In the genomic region with DNA sequence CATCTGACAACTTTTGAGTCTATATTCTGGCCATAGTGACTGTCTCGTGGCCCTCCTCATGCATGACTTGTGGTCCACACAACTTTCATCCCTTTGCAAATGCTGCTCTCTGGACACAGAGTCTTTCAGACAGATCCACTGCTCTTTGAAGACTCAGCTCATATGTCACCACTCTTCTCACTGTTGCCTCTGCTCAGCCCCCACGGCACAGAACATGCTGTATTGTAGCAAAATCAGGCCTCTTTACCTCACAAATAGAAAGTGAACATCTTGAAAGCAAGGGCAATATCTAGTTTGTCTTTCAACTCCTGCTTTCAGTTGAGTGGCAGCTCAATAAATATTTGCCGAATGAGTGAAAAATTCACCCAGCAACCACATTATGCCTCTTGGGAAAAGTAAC, we compare ENCODE assay signal across 15 cellular contexts.
"Had no signal": no experiment of that assay in that cellular context is flagged by ENCODE, and none has a peak within 500 bp of the region (broad histone marks: within the 10 kb centered on the region; RNA-seq: fewer than 3 reads in every experiment).

No MANE protein-coding gene starts in this region.

- H3K27ac ChIP-seq: coronary artery, heart left ventricle, right atrium auricular region, stomach had no signal

- DNase-seq: effector CD8-positive, alpha-beta T cell; foreskin melanocyte; heart left ventricle; hippocampal formation; kidney glomerular epithelial cell; naive thymus-derived CD4-positive, alpha-beta T cell; nephron progenitor cell; small intestine; stimulated activated CD4-positive, alpha-beta T cell treated with anti-CD3 and anti-CD28 coated beads, Interleukin-12 subunit alpha, Interleukin-12 subunit beta, amount 100 ng/mL, for 4 hours; stimulated activated naive CD4-positive, alpha-beta T cell; stomach; substantia nigra; trophoblast cell had no signal

- H3K4me3 Mint-ChIP-seq: naive thymus-derived CD4-positive, alpha-beta T cell; nephron progenitor cell had no signal

- H3K9me3 Mint-ChIP-seq: nephron progenitor cell had no signal

- H3K4me1 Mint-ChIP-seq: naive thymus-derived CD4-positive, alpha-beta T cell had no signal

- H3K4me3 ChIP-seq: coronary artery, heart left ventricle, right atrium auricular region, stomach had no signal

- H3K36me3 ChIP-seq: heart left ventricle, right atrium auricular region, stomach had no signal

- H3K27ac Mint-ChIP-seq: naive thymus-derived CD4-positive, alpha-beta T cell; nephron progenitor cell had no signal

- H3K27me3 Mint-ChIP-seq: naive thymus-derived CD4-positive, alpha-beta T cell had no signal

- H3K9me3 ChIP-seq: heart left ventricle, right atrium auricular region, stomach had no signal

- H3K36me3 Mint-ChIP-seq: naive thymus-derived CD4-positive, alpha-beta T cell had no signal

- H3K4me1 ChIP-seq: heart left ventricle, right atrium auricular region, stomach had no signal
